In the genomic region with DNA sequence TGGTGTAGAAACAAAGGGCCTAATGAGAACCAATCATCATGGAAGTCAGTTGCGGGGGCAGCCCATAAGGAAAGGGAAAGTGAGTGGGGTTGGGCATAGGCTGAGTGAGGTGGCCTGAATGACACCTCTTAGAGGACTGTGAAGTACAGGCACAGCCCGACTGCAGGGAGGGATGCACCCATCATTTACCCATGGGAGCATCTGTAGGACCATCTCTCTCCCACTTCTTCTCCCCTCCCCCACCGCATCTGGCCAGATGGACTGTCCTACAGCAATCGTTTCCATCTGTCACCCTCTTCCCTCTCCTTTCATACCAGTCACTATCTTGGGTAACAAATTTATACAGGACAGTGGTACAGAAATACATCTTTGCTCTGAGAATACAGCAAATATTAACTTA, we compare ENCODE assay signal across 21 cellular contexts. TPM values are rescaled to one million over a fixed set of nuclear protein-coding genes. Genes with fewer than 3 reads are reported as not detected.
"Had no signal": no experiment of that assay in that cellular context is flagged by ENCODE, and none has a peak within 500 bp of the region (broad histone marks: within the 10 kb centered on the region; RNA-seq: fewer than 3 reads in every experiment).

No MANE protein-coding gene starts in this region.

- H3K27ac Mint-ChIP-seq: activated CD4-positive, alpha-beta memory T cell treated with anti-CD3 and anti-CD28 coated beads, Interleukin-2, amount 10 ng/mL, durations not matched to agents 7 days and 5 days; activated CD4-positive, alpha-beta T cell treated with anti-CD3 and anti-CD28 coated beads, Interleukin-2, amount 10 ng/mL, durations not matched to agents 24 days and 14 days; activated CD8-positive, alpha-beta memory T cell treated with anti-CD3 and anti-CD28 coated beads, Interleukin-2, amount 10 ng/mL, durations not matched to agents 7 days and 5 days; activated naive CD4-positive, alpha-beta T cell treated with anti-CD3 and anti-CD28 coated beads, Interleukin-2, amount 10 ng/mL, durations not matched to agents 7 days and 5 days; endodermal cell; nephron progenitor cell; stimulated activated naive B cell treated with anti-CD40 and anti-IgM and Interleukin-4, amounts not matched to agents 10 μg/mL and 1 μg/mL and 100 μg/mL, for 72 hours; T-helper 1 cell treated with Interleukin-12 subunit alpha and Interleukin-12 subunit beta and Interleukin-4 antibody, amounts not matched to agents 30 μg/mL and 1 μg/mL, for 36 hours had no signal

- H3K27ac ChIP-seq: esophagus squamous epithelium, lower lobe of right lung, thoracic aorta, upper lobe of left lung had no signal

- H3K27me3 ChIP-seq: esophagus squamous epithelium, upper lobe of left lung had no signal

- H3K4me3 ChIP-seq: esophagus squamous epithelium, lower lobe of right lung, mucosa of descending colon, thoracic aorta, upper lobe of left lung had no signal

- H3K4me3 Mint-ChIP-seq: activated CD4-positive, alpha-beta memory T cell treated with anti-CD3 and anti-CD28 coated beads, Interleukin-2, amount 10 ng/mL, durations not matched to agents 7 days and 5 days; activated CD4-positive, alpha-beta T cell treated with anti-CD3 and anti-CD28 coated beads, Interleukin-2, amount 10 ng/mL, durations not matched to agents 24 days and 14 days; activated CD8-positive, alpha-beta memory T cell treated with anti-CD3 and anti-CD28 coated beads, Interleukin-2, amount 10 ng/mL, durations not matched to agents 7 days and 5 days; activated naive CD4-positive, alpha-beta T cell treated with anti-CD3 and anti-CD28 coated beads, Interleukin-2, amount 10 ng/mL, durations not matched to agents 7 days and 5 days; endodermal cell; nephron progenitor cell; stimulated activated naive B cell treated with anti-CD40 and anti-IgM and Interleukin-4, amounts not matched to agents 10 μg/mL and 1 μg/mL and 100 μg/mL, for 72 hours; T-helper 1 cell treated with Interleukin-12 subunit alpha and Interleukin-12 subunit beta and Interleukin-4 antibody, amounts not matched to agents 30 μg/mL and 1 μg/mL, for 36 hours had no signal

- H3K9me3 Mint-ChIP-seq: activated naive CD4-positive, alpha-beta T cell treated with anti-CD3 and anti-CD28 coated beads, Interleukin-2, amount 10 ng/mL, durations not matched to agents 7 days and 5 days; endodermal cell had no signal

- DNase-seq: activated CD4-positive, alpha-beta memory T cell treated with anti-CD3 and anti-CD28 coated beads, Interleukin-2, amount 10 ng/mL, durations not matched to agents 7 days and 5 days; activated CD4-positive, alpha-beta T cell treated with anti-CD3 and anti-CD28 coated beads, Interleukin-2, amount 10 ng/mL, durations not matched to agents 24 days and 14 days; activated CD8-positive, alpha-beta memory T cell treated with anti-CD3 and anti-CD28 coated beads, Interleukin-2, amount 10 ng/mL, durations not matched to agents 7 days and 5 days; activated effector memory CD4-positive, alpha-beta T cell treated with anti-CD3 and anti-CD28 coated beads, Interleukin-2, amount 50 U/mL, for 16 hours; activated naive CD4-positive, alpha-beta T cell treated with anti-CD3 and anti-CD28 coated beads, Interleukin-2, amount 10 ng/mL, durations not matched to agents 7 days and 5 days; activated T-cell treated with anti-CD3 and anti-CD28 coated beads for 4 hours; amygdala; cortex of kidney; endodermal cell; esophagus squamous epithelium; lower lobe of right lung; mesendoderm; nephron progenitor cell; nucleus accumbens; stimulated activated CD4-positive, alpha-beta T cell treated with anti-CD3 and anti-CD28 coated beads, Interleukin-2, amount 100 ng/mL, for 48 hours; stimulated activated CD8-positive, alpha-beta memory T cell treated with anti-CD3 and anti-CD28 coated beads, Interleukin-4, amount 100 ng/mL, for 48 hours; stimulated activated naive B cell treated with anti-CD40 and anti-IgM and Interleukin-4, amounts not matched to agents 10 μg/mL and 1 μg/mL and 100 μg/mL, for 72 hours; upper lobe of left lung had no signal

- H3K27me3 Mint-ChIP-seq: activated CD4-positive, alpha-beta memory T cell treated with anti-CD3 and anti-CD28 coated beads, Interleukin-2, amount 10 ng/mL, durations not matched to agents 7 days and 5 days had no signal

- H3K9me3 ChIP-seq: esophagus squamous epithelium, mucosa of descending colon, upper lobe of left lung had no signal

- H3K36me3 Mint-ChIP-seq: activated CD8-positive, alpha-beta memory T cell treated with anti-CD3 and anti-CD28 coated beads, Interleukin-2, amount 10 ng/mL, durations not matched to agents 7 days and 5 days; stimulated activated naive B cell treated with anti-CD40 and anti-IgM and Interleukin-4, amounts not matched to agents 10 μg/mL and 1 μg/mL and 100 μg/mL, for 72 hours had no signal

RNA-seq across cellular contexts. Expression of gene FAM47E, which starts 59.2 kb away (rescaled TPM):
- total RNA-seq: activated CD4-positive, alpha-beta memory T cell treated with anti-CD3 and anti-CD28 coated beads, Interleukin-2, amount 10 ng/mL, durations not matched to agents 7 days and 5 days; activated CD4-positive, alpha-beta T cell treated with anti-CD3 and anti-CD28 coated beads, Interleukin-2, amount 10 ng/mL, durations not matched to agents 24 days and 14 days had no signal
